ENCODE assay signal across 17 cellular contexts in the genomic region with DNA sequence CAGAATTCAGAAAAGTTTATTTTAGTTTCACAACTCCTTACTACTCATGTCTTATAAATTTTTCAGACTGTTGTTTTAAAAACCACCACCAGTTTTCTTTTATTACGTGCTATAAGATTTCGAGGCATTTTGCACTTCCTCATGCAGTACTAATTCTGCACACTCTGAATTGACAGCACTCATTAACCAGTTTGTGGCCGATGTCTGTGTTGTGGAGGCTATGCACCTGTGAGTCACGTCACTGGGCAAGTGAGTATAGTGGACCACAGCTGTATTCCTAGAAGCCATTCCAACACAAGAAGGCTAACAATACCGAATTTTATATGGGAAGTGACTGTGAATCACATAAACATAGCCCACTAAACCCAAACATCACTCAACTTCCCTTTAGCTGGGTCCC. TPM values are rescaled to one million over a fixed set of nuclear protein-coding genes. Genes with fewer than 3 reads are reported as not detected.
A peak's percentile ranks its signal among the peaks of the same experiment; 100 is the strongest.
DNase-seq lines count a peak whose midpoint lies in the region; ATAC-seq and TF ChIP-seq lines count a peak whose summit lies in the region.
"Had no signal": no experiment of that assay in that cellular context is flagged by ENCODE, and none has a peak within 500 bp of the region (broad histone marks: within the 10 kb centered on the region; RNA-seq: fewer than 3 reads in every experiment).

No MANE protein-coding gene starts in this region.

- H2BK120ac ChIP-seq in IMR-90 (ENCODE audit: low read depth, low read length) = no peak overlapping the region

- no peaks in the 10 kb centered on the region for H3K27me3 ChIP-seq in IMR-90 (ENCODE audit: control insufficient read depth, insufficient read depth, low read length)
- H3K27me3 ChIP-seq in foreskin keratinocyte = no peaks in the 10 kb centered on the region

- no peak overlapping the region for H3K4me3 Mint-ChIP-seq in nephron
- H3K4me3 Mint-ChIP-seq: CD4-positive, alpha-beta T cell had no signal

- peaks cover 3% of the 10 kb centered on the region; the same call in 1 of the 2 replicates for H4K20me1 ChIP-seq in IMR-90 (ENCODE audit: insufficient read depth, low read length)

- 0 out of 2 replicates have a peak overlapping the region, but pooled peaks have one; percentile 51 for H2AK5ac ChIP-seq in IMR-90 (ENCODE audit: low read depth, low read length)

- H3K36me3 Mint-ChIP-seq in nephron (ENCODE audit: low read depth) = no peaks in the 10 kb centered on the region

- no CpG with 5 or more reads among the region's 5 CpGs for WGBS in IMR-90 (ENCODE audit: extremely low coverage in 2 of 2, insufficient read length in 1 of 2), 2 experiments

- CTCF ChIA-PET in IMR-90 (lab: Yijun Ruan, JAX) = no interaction called here

- no peak overlapping the region for H4K5ac ChIP-seq in IMR-90 (ENCODE audit: low read depth, low read length)

- no peak overlapping the region for H2AK9ac ChIP-seq in IMR-90 (replicated peaks; ENCODE audit: low read depth, low read length, poor library complexity)

- H3K18ac ChIP-seq in IMR-90 (ENCODE audit: low read depth, low read length) = no peak overlapping the region

- H3K4me1 ChIP-seq in IMR-90 (ENCODE audit: control insufficient read depth, insufficient read depth, low read length) (peaks cover 18% of the 10 kb centered on the region), foreskin keratinocyte (no peaks in the 10 kb centered on the region)
- H3K4me1 ChIP-seq: A549 had no signal

- TF ChIP-seq POLR2A in IMR-90 (IDR thresholded peaks at IDR 0.05; ENCODE audit: low read depth, low read length) = no peak

- H3K9ac ChIP-seq in IMR-90 (ENCODE audit: low read depth, low read length) = no peak overlapping the region
- H3K9ac ChIP-seq: SK-N-SH had no signal

- no TSS peak for BruUV-seq in IMR-90 (replicated peaks; lab: Mats Ljungman, UMichigan)

- H3K14ac ChIP-seq in IMR-90 (replicated peaks; ENCODE audit: low read depth, low read length) = 0 out of 2 replicates have a peak overlapping the region, but pooled peaks have one; percentile 29

- H3K27ac ChIP-seq in IMR-90 (ENCODE audit: insufficient read depth, low read length) (no peak overlapping the region; the same call in 1 of the 2 replicates), angular gyrus (ENCODE audit: low read depth, low read length) (peak overlapping the region; percentile 89), foreskin keratinocyte (no peak overlapping the region)
- H3K27ac ChIP-seq: A549 had no signal

- ATAC-seq in IMR-90 (ENCODE audit: low read depth) (no peak), foreskin keratinocyte (no peak), HG03045 (IDR thresholded peaks at IDR 0.05; ENCODE audit: unreplicated experiment) (no peak)
- ATAC-seq: A549, HepG2 had no signal

- no peaks in the 10 kb centered on the region for H3K36me3 ChIP-seq in IMR-90 (ENCODE audit: control insufficient read depth, insufficient read depth, low read length)

- no peak overlapping the region for H2BK20ac ChIP-seq in IMR-90 (ENCODE audit: low read depth, low read length)

- H3K4ac ChIP-seq in IMR-90 (ENCODE audit: low read depth, low read length) = no peak overlapping the region

- H2AFZ ChIP-seq in IMR-90 (replicated peaks; ENCODE audit: low read length, poor library complexity) = no peak overlapping the region

- no peaks in the 10 kb centered on the region for H3K79me1 ChIP-seq in IMR-90 (ENCODE audit: low read depth in 1 of 2, low read length in 2 of 2)

- no peaks in the 10 kb centered on the region for H3K9me3 Mint-ChIP-seq in nephron
- H3K9me3 Mint-ChIP-seq: CD4-positive, alpha-beta T cell had no signal

- TF ChIP-seq CTCF in IMR-90 (conservative IDR thresholded peaks at IDR 0.05; ENCODE audit: low read depth, low read length) = no peak
- no peak for TF ChIP-seq CTCF in nephron (IDR thresholded peaks at IDR 0.05; ENCODE audit: unreplicated experiment in 3 of 3)
- TF ChIP-seq CTCF in foreskin keratinocyte (conservative IDR thresholded peaks at IDR 0.05) = no peak

- peak overlapping the region; percentile 96 to 99 (median 99) for H3K27ac Mint-ChIP-seq in nephron
- H3K27ac Mint-ChIP-seq: CD4-positive, alpha-beta T cell had no signal

- peaks cover 10% of the 10 kb centered on the region for H3K9me1 ChIP-seq in IMR-90 (ENCODE audit: insufficient read depth, low read length)

- peak; percentile 50 for DNase-seq in IMR-90
- DNase-seq in glomerular visceral epithelial cell (ENCODE audit: extremely low spot score) = peak; percentile 80
- no peak for DNase-seq in NCI-H1417 (lab: John Stamatoyannopoulos, UW)
- no peak for DNase-seq in foreskin keratinocyte
- no peak for DNase-seq in kidney glomerular epithelial cell (lab: John Stamatoyannopoulos, UW)
- DNase-seq: Calu3; CD4-positive, alpha-beta T cell; KG1; NCI-H1417 treated with DMSO at 0.1 percent for 48 hours; NCI-H187 treated with DMSO at 0.1 percent for 48 hours; NCI-H526 treated with DMSO at 0.1 percent for 48 hours; SK-N-SH had no signal

- POLR2A ChIA-PET in IMR-90 (lab: Charles Lee; ENCODE audit: unreplicated experiment) = no interaction called here

- in situ Hi-C loops in IMR-90 (cut with MboI; ENCODE audit: low sequenced_read_pairs) = no loop called here

- no peak overlapping the region for H4K91ac ChIP-seq in IMR-90 (ENCODE audit: insufficient read depth, low read depth, low read length)

- no peak overlapping the region for H4K8ac ChIP-seq in IMR-90 (ENCODE audit: low read depth in 2 of 2, low read length in 2 of 2)

- H3K27me3 Mint-ChIP-seq in nephron (ENCODE audit: low read depth) = peaks cover under 1% of the 10 kb centered on the region

- dilution Hi-C loops in IMR-90 (cut with HindIII; ENCODE audit: low sequenced_read_pairs, unreplicated experiment) = no loop called here

- intact Hi-C loops in IMR-90 (cut with micrococcal nuclease) = loop anchor here (10.0 kb wide), 1 partner anchor 1318 kb away; no protein-coding TSS in a partner anchor

- peaks cover 44% of the 10 kb centered on the region for H3K4me1 Mint-ChIP-seq in nephron

- TF ChIP-seq RAD21 in IMR-90 (IDR thresholded peaks at IDR 0.05; ENCODE audit: low read length) = no peak

- H3K56ac ChIP-seq in IMR-90 (ENCODE audit: extremely low read depth, insufficient read depth, low read length) = no peak overlapping the region

- no peak overlapping the region for H2BK5ac ChIP-seq in IMR-90 (ENCODE audit: low read depth, low read length, poor library complexity, severe bottlenecking)

- H3K4me3 ChIP-seq in IMR-90 (ENCODE audit: insufficient read depth, low read depth, low read length) = no peak overlapping the region
- H3K4me3 ChIP-seq: A549 had no signal

- H2BK15ac ChIP-seq in IMR-90 (ENCODE audit: low read depth, low read length) = no peak overlapping the region

- H3K23ac ChIP-seq in IMR-90 (ENCODE audit: low read depth, low read length) = 0 out of 2 replicates have a peak overlapping the region, but pooled peaks have one; percentile 1

- no peaks in the 10 kb centered on the region for H3K9me3 ChIP-seq in IMR-90 (ENCODE audit: control insufficient read depth, insufficient read depth, low read length)
- H3K9me3 ChIP-seq: A549, SK-N-SH had no signal

- H3K4me2 ChIP-seq in IMR-90 (ENCODE audit: low read depth, low read length) = no peak overlapping the region
- H3K4me2 ChIP-seq: A549, SK-N-SH had no signal

TF ChIP-seq in IMR-90, 13 proteins besides CTCF, POLR2A, EP300 and RAD21:
- no peak for TF ChIP-seq CEBPB (IDR thresholded peaks at IDR 0.05; ENCODE audit: low read depth, low read length)
- TF ChIP-seq MAFK (IDR thresholded peaks at IDR 0.05; ENCODE audit: low read depth, low read length) = no peak
- TF ChIP-seq RCOR1 (IDR thresholded peaks at IDR 0.05; ENCODE audit: insufficient replicate concordance, low read length) = no peak
- no peak for TF ChIP-seq FOS (IDR thresholded peaks at IDR 0.05; ENCODE audit: low read depth, low read length)
- TF ChIP-seq, protein P1, sequence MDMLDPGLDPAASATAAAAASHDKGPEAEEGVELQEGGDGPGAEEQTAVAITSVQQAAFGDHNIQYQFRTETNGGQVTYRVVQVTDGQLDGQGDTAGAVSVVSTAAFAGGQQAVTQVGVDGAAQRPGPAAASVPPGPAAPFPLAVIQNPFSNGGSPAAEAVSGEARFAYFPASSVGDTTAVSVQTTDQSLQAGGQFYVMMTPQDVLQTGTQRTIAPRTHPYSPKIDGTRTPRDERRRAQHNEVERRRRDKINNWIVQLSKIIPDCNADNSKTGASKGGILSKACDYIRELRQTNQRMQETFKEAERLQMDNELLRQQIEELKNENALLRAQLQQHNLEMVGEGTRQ (IDR thresholded peaks at IDR 0.05; ENCODE audit: low read depth, low read length) = no peak
- no peak for TF ChIP-seq MXI1 (IDR thresholded peaks at IDR 0.05; ENCODE audit: borderline replicate concordance, low read depth, low read length)
- no peak for TF ChIP-seq NFE2L2 (IDR thresholded peaks at IDR 0.05; ENCODE audit: low read depth, low read length)
- TF ChIP-seq MAZ (IDR thresholded peaks at IDR 0.05; ENCODE audit: borderline replicate concordance, low read depth, low read length) = no peak
- TF ChIP-seq CHD1 (IDR thresholded peaks at IDR 0.05; ENCODE audit: low read depth, low read length) = no peak
- TF ChIP-seq SMC3 (IDR thresholded peaks at IDR 0.05; ENCODE audit: low read depth, low read length) = no peak
- no peak for TF ChIP-seq BHLHE40 (IDR thresholded peaks at IDR 0.05; ENCODE audit: low read depth, low read length)
- TF ChIP-seq, protein P2, sequence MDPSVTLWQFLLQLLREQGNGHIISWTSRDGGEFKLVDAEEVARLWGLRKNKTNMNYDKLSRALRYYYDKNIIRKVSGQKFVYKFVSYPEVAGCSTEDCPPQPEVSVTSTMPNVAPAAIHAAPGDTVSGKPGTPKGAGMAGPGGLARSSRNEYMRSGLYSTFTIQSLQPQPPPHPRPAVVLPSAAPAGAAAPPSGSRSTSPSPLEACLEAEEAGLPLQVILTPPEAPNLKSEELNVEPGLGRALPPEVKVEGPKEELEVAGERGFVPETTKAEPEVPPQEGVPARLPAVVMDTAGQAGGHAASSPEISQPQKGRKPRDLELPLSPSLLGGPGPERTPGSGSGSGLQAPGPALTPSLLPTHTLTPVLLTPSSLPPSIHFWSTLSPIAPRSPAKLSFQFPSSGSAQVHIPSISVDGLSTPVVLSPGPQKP (IDR thresholded peaks at IDR 0.05; ENCODE audit: borderline replicate concordance, low read depth, low read length) = no peak
- TF ChIP-seq RFX5 (IDR thresholded peaks at IDR 0.05; ENCODE audit: low read depth, low read length) = no peak

RNA-seq across cellular contexts. Expression of a gene that starts 21.0 kb away (rescaled TPM):
- total RNA-seq in IMR-90 (2012; rRNA removed) (2.0 and 2.2 TPM in 2 replicates), foreskin keratinocyte (3.0 and 3.7 TPM in 2 replicates)
- polyA plus RNA-seq in IMR-90 (2012; rRNA removed) (0.67 and 1.1 TPM in 2 replicates), foreskin keratinocyte (1.3 and 1.6 TPM in 2 replicates)
- polyA plus RNA-seq in IMR-90 (2012; cell fraction: cytosol; rRNA removed) = 0.24 and 0.55 TPM in 2 replicates
- 1.1 and 2.6 TPM in 2 replicates for polyA plus RNA-seq in IMR-90 (2012; cell fraction: nucleus; rRNA removed; ENCODE audit: low replicate concordance)

Comparison
In these comparisons a context has a peak if more than half of its experiments do, and no peak if none do; other contexts are left out.
1. DNase-seq: peak in IMR-90 (single experiment) and glomerular visceral epithelial cell (single experiment); none in NCI-H1417 (0 of 3), foreskin keratinocyte (0 of 2) and kidney glomerular epithelial cell (single experiment).